Comparison of ENCODE assay signal across 16 cellular contexts in genomic region chr10:3747984-3748383, GRCh38. TPM values are rescaled to one million over a fixed set of nuclear protein-coding genes. Genes with fewer than 3 reads are reported as not detected.
DNase-seq lines count a peak whose midpoint lies in the region; ATAC-seq and TF ChIP-seq lines count a peak whose summit lies in the region.
"Had no signal": no experiment of that assay in that cellular context is flagged by ENCODE, and none has a peak within 500 bp of the region (broad histone marks: within the 10 kb centered on the region; RNA-seq: fewer than 3 reads in every experiment).

No MANE protein-coding gene starts in this region.

- no peaks in the 10 kb centered on the region for H3K27me3 ChIP-seq in right cardiac atrium (ENCODE audit: control insufficient read depth, insufficient read depth)
- no peaks in the 10 kb centered on the region for H3K27me3 ChIP-seq in gastrocnemius medialis
- H3K27me3 ChIP-seq: MG63 had no signal

- H3K4me3 ChIP-seq in choroid plexus epithelial cell (ENCODE audit: low read depth, low read length) (no peak overlapping the region), right cardiac atrium (ENCODE audit: low read length) (no peak overlapping the region), gastrocnemius medialis (peak overlapping the region in 2 of 4 donors; percentile 11 to 23)
- H3K4me3 ChIP-seq: MG63 had no signal

- H3K4me1 Mint-ChIP-seq in activated T-helper 17 cell treated with anti-CD3 and anti-CD28 coated beads, Interleukin-2, amount 50 U/mL, for 72 hours: no peaks in the 10 kb centered on the region

- H3K27me3 Mint-ChIP-seq in activated T-helper 17 cell treated with anti-CD3 and anti-CD28 coated beads, Interleukin-2, amount 50 U/mL, for 72 hours: no peaks in the 10 kb centered on the region
- H3K27me3 Mint-ChIP-seq: CD4-positive, alpha-beta memory T cell; stimulated activated memory B cell treated with anti-CD40 and anti-IgM and Interleukin-4, amounts not matched to agents 10 μg/mL and 1 μg/mL and 100 μg/mL, for 72 hours had no signal

- WGBS in right cardiac atrium: 31% methylated on average over 6 of the region's 6 CpGs

- no peak overlapping the region for H3K4me3 Mint-ChIP-seq in activated T-helper 17 cell treated with anti-CD3 and anti-CD28 coated beads, Interleukin-2, amount 50 U/mL, for 72 hours
- H3K4me3 Mint-ChIP-seq: mesothelial cell of epicardium; stimulated activated memory B cell treated with anti-CD40 and anti-IgM and Interleukin-4, amounts not matched to agents 10 μg/mL and 1 μg/mL and 100 μg/mL, for 72 hours had no signal

- ATAC-seq in right cardiac atrium: peak; percentile 66 to 78
- peak in 1 of 2 donors; percentile 14 for ATAC-seq in gastrocnemius medialis
- ATAC-seq in GM21526 (IDR thresholded peaks at IDR 0.05; ENCODE audit: low FRiP score, unreplicated experiment): no peak
- no peak for ATAC-seq in activated T-helper 17 cell treated with anti-CD3 and anti-CD28 coated beads, Interleukin-2, amount 50 U/mL, for 72 hours (replicated peaks)
- ATAC-seq: stimulated activated memory B cell treated with anti-CD40 and anti-IgM and Interleukin-4, amounts not matched to agents 10 μg/mL and 1 μg/mL and 100 μg/mL, for 72 hours had no signal

- in situ Hi-C loops in gastrocnemius medialis (cut with MboI; ENCODE audit: low sequenced_read_pairs in 4 of 4): no loop called here

- H3K9me3 Mint-ChIP-seq in activated T-helper 17 cell treated with anti-CD3 and anti-CD28 coated beads, Interleukin-2, amount 50 U/mL, for 72 hours: no peaks in the 10 kb centered on the region
- H3K9me3 Mint-ChIP-seq: CD4-positive, alpha-beta memory T cell; mesothelial cell of epicardium; stimulated activated memory B cell treated with anti-CD40 and anti-IgM and Interleukin-4, amounts not matched to agents 10 μg/mL and 1 μg/mL and 100 μg/mL, for 72 hours had no signal

- no peak overlapping the region for H3K27ac Mint-ChIP-seq in activated T-helper 17 cell treated with anti-CD3 and anti-CD28 coated beads, Interleukin-2, amount 50 U/mL, for 72 hours
- H3K27ac Mint-ChIP-seq: CD4-positive, alpha-beta memory T cell; mesothelial cell of epicardium had no signal

- H3K9me3 ChIP-seq in right cardiac atrium (ENCODE audit: control insufficient read depth, low read length) (no peaks in the 10 kb centered on the region), gastrocnemius medialis (no peaks in the 10 kb centered on the region)
- H3K9me3 ChIP-seq: MG63 had no signal

- intact Hi-C loops in right cardiac atrium (cut with DNase I): loop anchor here in 1 of 4 donors (5.0 kb wide), 1 partner anchor 34 kb away; no protein-coding TSS in a partner anchor
- intact Hi-C loops in gastrocnemius medialis (cut with DNase I; ENCODE audit: low total_unique reads): loop anchor here (2.0 to 10.0 kb wide), 5 partner anchors 35 to 1027 kb away; no protein-coding TSS in a partner anchor

- TF ChIP-seq CTCF in choroid plexus epithelial cell (conservative IDR thresholded peaks at IDR 0.05; ENCODE audit: low read depth, low read length): no peak
- TF ChIP-seq CTCF in gastrocnemius medialis (IDR thresholded peaks at IDR 0.05 in 4 of 5, conservative IDR thresholded peaks at IDR 0.05 in 1 of 5): no peak

- H3K36me3 ChIP-seq in gastrocnemius medialis: no peaks in the 10 kb centered on the region
- H3K36me3 ChIP-seq: MG63 had no signal

- peaks cover 11% of the 10 kb centered on the region for H3K4me1 ChIP-seq in right cardiac atrium (ENCODE audit: control insufficient read depth, insufficient read depth, low read length)
- peaks cover 34 to 41% of the 10 kb centered on the region in 2 donors for H3K4me1 ChIP-seq in gastrocnemius medialis

- peak; percentile 37 for DNase-seq in NCI-H146 (lab: John Stamatoyannopoulos, UW)
- peak; percentile 38 for DNase-seq in choroid plexus epithelial cell (ENCODE audit: low read depth)
- DNase-seq in right cardiac atrium: no peak
- no peak for DNase-seq in gastrocnemius medialis
- DNase-seq in stimulated activated CD4-positive, alpha-beta T cell treated with anti-CD3 and anti-CD28 coated beads, Interleukin-15, amount 100 ng/mL, for 24 hours: no peak
- no peak for DNase-seq in HUDEP-2 (lab: John Stamatoyannopoulos, UW; ENCODE audit: unreplicated experiment in 76 of 76)
- DNase-seq: activated CD4-positive, alpha-beta T cell treated with anti-CD3 and anti-CD28 coated beads, Interleukin-2, amount 50 U/mL, for 48 hours; CD4-positive, alpha-beta memory T cell; MG63; NCI-H187 treated with DMSO at 0.1 percent for 48 hours; NCI-H446; small intestine had no signal

- peak overlapping the region; percentile 94 for H3K27ac ChIP-seq in right cardiac atrium (ENCODE audit: low read length)
- peak overlapping the region; percentile 73 to 93 (median 84) for H3K27ac ChIP-seq in gastrocnemius medialis

- H3K36me3 Mint-ChIP-seq in activated T-helper 17 cell treated with anti-CD3 and anti-CD28 coated beads, Interleukin-2, amount 50 U/mL, for 72 hours (ENCODE audit: low read depth): no peaks in the 10 kb centered on the region
- H3K36me3 Mint-ChIP-seq: CD4-positive, alpha-beta memory T cell; mesothelial cell of epicardium; stimulated activated memory B cell treated with anti-CD40 and anti-IgM and Interleukin-4, amounts not matched to agents 10 μg/mL and 1 μg/mL and 100 μg/mL, for 72 hours had no signal

- TF ChIP-seq POLR2A in gastrocnemius medialis (IDR thresholded peaks at IDR 0.05): no peak

RNA-seq across cellular contexts. Expression of gene KLF6, which starts 37.0 kb away (rescaled TPM):
- total RNA-seq in right cardiac atrium (10 to 100 TPM; 35.7 to 46.1 (median 39.9) TPM), gastrocnemius medialis (10 to 100 TPM; 23.3 to 84.7 (median 49.8) TPM)
- polyA plus RNA-seq in right cardiac atrium: 27.2 TPM
- total RNA-seq in activated T-helper 17 cell treated with anti-CD3 and anti-CD28 coated beads, Interleukin-2, amount 50 U/mL, for 72 hours: 100 to 1,000 TPM; 163 to 201 TPM

Comparison
In these comparisons a context has a peak if more than half of its experiments do, and no peak if none do; other contexts are left out.
1. DNase-seq: peak in NCI-H146 (single experiment) and choroid plexus epithelial cell (single experiment); none in right cardiac atrium (0 of 3), gastrocnemius medialis (0 of 2), stimulated activated CD4-positive, alpha-beta T cell treated with anti-CD3 and anti-CD28 coated beads, Interleukin-15, amount 100 ng/mL, for 24 hours (single experiment) and HUDEP-2 (0 of 76).
2. ATAC-seq: peak in right cardiac atrium (2 of 2); none in GM21526 (single experiment) and activated T-helper 17 cell treated with anti-CD3 and anti-CD28 coated beads, Interleukin-2, amount 50 U/mL, for 72 hours (single experiment).